15 cellular contexts compared by ENCODE assay signal in the genomic region with DNA sequence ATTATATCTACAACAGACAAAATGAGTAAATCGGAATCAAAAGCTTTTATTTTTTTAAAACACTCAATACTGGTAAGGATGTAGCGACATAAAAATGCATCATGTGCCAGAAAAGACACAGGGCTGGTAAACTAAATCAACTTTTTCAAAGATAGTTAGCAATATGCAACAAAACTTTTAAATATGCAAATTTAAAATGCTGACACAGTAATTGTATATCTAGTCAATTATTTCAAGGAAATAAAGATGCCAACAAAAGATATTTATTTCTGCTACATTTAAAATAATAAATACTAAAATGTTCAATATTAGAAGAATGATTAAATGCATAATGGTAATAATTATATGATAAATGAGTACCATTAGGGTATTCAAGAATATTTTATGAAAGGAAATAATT.
DNase-seq lines count a peak whose midpoint lies in the region; ATAC-seq, FAIRE-seq and TF ChIP-seq lines count a peak whose summit lies in the region.
"Had no signal": no experiment of that assay in that cellular context is flagged by ENCODE, and none has a peak within 500 bp of the region (broad histone marks: within the 10 kb centered on the region; RNA-seq: fewer than 3 reads in every experiment).

No MANE protein-coding gene starts in this region.

- H3K27me3 Mint-ChIP-seq in endothelial cell (ENCODE audit: unreplicated experiment), result no peaks in the 10 kb centered on the region
- H3K27me3 Mint-ChIP-seq in stimulated activated memory B cell treated with anti-CD40 and anti-IgM and Interleukin-4, amounts not matched to agents 10 μg/mL and 1 μg/mL and 100 μg/mL, for 72 hours, result no peaks in the 10 kb centered on the region
- H3K27me3 Mint-ChIP-seq: B cell, IgD-negative memory B cell had no signal

- H3K9me3 Mint-ChIP-seq in endothelial cell (ENCODE audit: unreplicated experiment), result no peaks in the 10 kb centered on the region
- H3K9me3 Mint-ChIP-seq in stimulated activated memory B cell treated with anti-CD40 and anti-IgM and Interleukin-4, amounts not matched to agents 10 μg/mL and 1 μg/mL and 100 μg/mL, for 72 hours, result no peaks in the 10 kb centered on the region
- H3K9me3 Mint-ChIP-seq: CD8-positive, alpha-beta T cell; IgD-negative memory B cell had no signal

- no peaks in the 10 kb centered on the region for H3K4me1 Mint-ChIP-seq in endothelial cell (ENCODE audit: unreplicated experiment)
- H3K4me1 Mint-ChIP-seq in stimulated activated memory B cell treated with anti-CD40 and anti-IgM and Interleukin-4, amounts not matched to agents 10 μg/mL and 1 μg/mL and 100 μg/mL, for 72 hours, result peaks cover 14% of the 10 kb centered on the region

- peak overlapping the region; percentile 9 for H3K27ac Mint-ChIP-seq in endothelial cell (ENCODE audit: unreplicated experiment)
- no peak overlapping the region for H3K27ac Mint-ChIP-seq in stimulated activated memory B cell treated with anti-CD40 and anti-IgM and Interleukin-4, amounts not matched to agents 10 μg/mL and 1 μg/mL and 100 μg/mL, for 72 hours
- H3K27ac Mint-ChIP-seq: B cell; CD8-positive, alpha-beta T cell; IgD-negative memory B cell had no signal

- H3K36me3 Mint-ChIP-seq in endothelial cell (ENCODE audit: low read depth, unreplicated experiment), result no peaks in the 10 kb centered on the region
- peaks cover 12% of the 10 kb centered on the region for H3K36me3 Mint-ChIP-seq in stimulated activated memory B cell treated with anti-CD40 and anti-IgM and Interleukin-4, amounts not matched to agents 10 μg/mL and 1 μg/mL and 100 μg/mL, for 72 hours

- no peak for DNase-seq in RCC 7860 (ENCODE audit: low spot score)
- DNase-seq in endothelial cell (ENCODE audit: low spot score), result no peak
- no peak for DNase-seq in left cardiac atrium
- no peak for DNase-seq in NCI-H226
- DNase-seq: Calu3; CD8-positive, alpha-beta T cell; DMS79 treated with DMSO at 0.1 percent for 48 hours; GM23248; KG1 had no signal

- peak; percentile 30 for FAIRE-seq in G401.6 (lab: Jason Lieb, UNC)
- peak; percentile 69 for FAIRE-seq in RCC 7860 (lab: Jason Lieb, UNC)
- FAIRE-seq: GM12878, GM19239 had no signal

- no peak overlapping the region for H3K4me3 Mint-ChIP-seq in endothelial cell (ENCODE audit: unreplicated experiment)
- H3K4me3 Mint-ChIP-seq in stimulated activated memory B cell treated with anti-CD40 and anti-IgM and Interleukin-4, amounts not matched to agents 10 μg/mL and 1 μg/mL and 100 μg/mL, for 72 hours, result no peak overlapping the region
- H3K4me3 Mint-ChIP-seq: B cell; CD8-positive, alpha-beta T cell; IgD-negative memory B cell had no signal

- intact Hi-C loops in left cardiac atrium (cut with DNase I), result no loop called here

- TF ChIP-seq CTCF in endothelial cell (IDR thresholded peaks at IDR 0.05; ENCODE audit: unreplicated experiment), result no peak

- ATAC-seq in left cardiac atrium, result no peak
- ATAC-seq in stimulated activated memory B cell treated with anti-CD40 and anti-IgM and Interleukin-4, amounts not matched to agents 10 μg/mL and 1 μg/mL and 100 μg/mL, for 72 hours, result no peak
- ATAC-seq: CD8-positive, alpha-beta T cell; GM12878 had no signal
